In genomic region chr2:188293601-188294482, GRCh38 we compare ENCODE assay signal across 8 cellular contexts. TPM values are rescaled to one million over a fixed set of nuclear protein-coding genes. Genes with fewer than 3 reads are reported as not detected.
DNase-seq lines count a peak whose midpoint lies in the region; TF ChIP-seq lines count a peak whose summit lies in the region.

No MANE protein-coding gene starts in this region.

- peaks cover 3% of the 10 kb centered on the region for H3K27me3 ChIP-seq in NT2/D1 (ENCODE audit: insufficient read depth, insufficient read length)
- peaks cover 5 to 11% of the 10 kb centered on the region in 2 donors for H3K27me3 ChIP-seq in mucosa of rectum (ENCODE audit: control insufficient read depth in 2 of 2, insufficient read depth in 2 of 2, low read length in 2 of 2)

- H3K9ac ChIP-seq in ES-I3 (ENCODE audit: low read depth, low read length): peak overlapping the region; percentile 96
- peak overlapping the region; percentile 93 for H3K9ac ChIP-seq in NT2/D1 (ENCODE audit: insufficient read length, low read depth)
- H3K9ac ChIP-seq in mucosa of rectum (ENCODE audit: low read depth in 1 of 2, low read length in 2 of 2): peak overlapping the region; percentile 9 to 37

- no peak for TF ChIP-seq CTCF in epithelial cell of proximal tubule (conservative IDR thresholded peaks at IDR 0.05; ENCODE audit: low read depth, low read length)

- DNase-seq in NT2/D1 (ENCODE audit: low read depth, low spot score) (no peak), epithelial cell of proximal tubule (ENCODE audit: low read depth) (peak; percentile 79), NCI-H1930 (lab: John Stamatoyannopoulos, UW) (no peak), epidermal melanocyte (ENCODE audit: insufficient read length, low spot score) (no peak)
- DNase-seq in stimulated activated naive CD4-positive, alpha-beta T cell treated with Interleukin-2 at 50 U/mL for 16 hours (lab: John Stamatoyannopoulos, UW): no peak
- no peak for DNase-seq in stimulated activated CD4-positive, alpha-beta T cell treated with anti-CD3 and anti-CD28 coated beads, Interleukin-2, amount 100 ng/mL, for 48 hours

- H3K4me3 ChIP-seq in NT2/D1 (ENCODE audit: insufficient read length, low read depth) (peak overlapping the region; percentile 87), epithelial cell of proximal tubule (ENCODE audit: low read depth, low read length) (peak overlapping the region; percentile 84), mucosa of rectum (ENCODE audit: low read length in 2 of 2) (peak overlapping the region; percentile 75 to 83)

- H3K36me3 ChIP-seq in ES-I3 (ENCODE audit: insufficient read depth, low read length) (no peaks in the 10 kb centered on the region; the same call in 1 of the 2 replicates), NT2/D1 (ENCODE audit: insufficient read depth, insufficient read length, low read length) (no peaks in the 10 kb centered on the region), mucosa of rectum (ENCODE audit: control insufficient read depth in 2 of 2, insufficient read depth in 2 of 2, low read length in 2 of 2) (no peaks in the 10 kb centered on the region)

- H3K4me1 ChIP-seq in ES-I3 (ENCODE audit: insufficient read depth, low read length): peaks cover 3% of the 10 kb centered on the region; the same call in 1 of the 2 replicates
- no peaks in the 10 kb centered on the region for H3K4me1 ChIP-seq in NT2/D1 (ENCODE audit: insufficient read depth, insufficient read length)
- peaks cover 5 to 11% of the 10 kb centered on the region in 2 donors for H3K4me1 ChIP-seq in mucosa of rectum (ENCODE audit: control insufficient read depth in 2 of 2, insufficient read depth in 2 of 2, low read length in 2 of 2)

- peak overlapping the region; percentile 19 to 88 for H3K27ac ChIP-seq in mucosa of rectum (ENCODE audit: low read depth in 2 of 2, low read length in 2 of 2)

- 0 out of 2 replicates have a peak, but pooled peaks cover 4% of the 10 kb centered on the region for H3K9me3 ChIP-seq in ES-I3 (ENCODE audit: control insufficient read depth, insufficient read depth, low read length)
- peaks cover 21% of the 10 kb centered on the region for H3K9me3 ChIP-seq in NT2/D1 (ENCODE audit: insufficient read depth, low read length)
- H3K9me3 ChIP-seq in mucosa of rectum (ENCODE audit: control insufficient read depth in 2 of 2, low read length in 2 of 2): no peaks in the 10 kb centered on the region

RNA-seq across cellular contexts. Expression of gene GULP1, which starts 2.2 kb away (rescaled TPM):
- total RNA-seq in epithelial cell of proximal tubule: 44.1 and 66.1 TPM in 2 replicates

Comparison
In these comparisons a context has a peak if more than half of its experiments do, and no peak if none do; other contexts are left out.
1. H3K9ac ChIP-seq: peak in every context shown above with its lines; median percentile 96 in ES-I3; 93 in NT2/D1; 23 in mucosa of rectum.